Comparison of ENCODE assay signal across 12 cellular contexts in genomic region chr12:60501124-60501729, GRCh38.
A peak's percentile ranks its signal among the peaks of the same experiment; 100 is the strongest.
DNase-seq lines count a peak whose midpoint lies in the region; ATAC-seq, FAIRE-seq and TF ChIP-seq lines count a peak whose summit lies in the region.
"Had no signal": no experiment of that assay in that cellular context is flagged by ENCODE, and none has a peak within 500 bp of the region (broad histone marks: within the 10 kb centered on the region; RNA-seq: fewer than 3 reads in every experiment).

No MANE protein-coding gene starts in this region.

- H3K27me3 ChIP-seq in HCT116 (ENCODE audit: insufficient read depth, low read length) (no peaks in the 10 kb centered on the region), astrocyte (ENCODE audit: insufficient read depth, low read length) (no peaks in the 10 kb centered on the region), heart right ventricle (no peaks in the 10 kb centered on the region)

- DNase-seq in AG10803 (ENCODE audit: low read depth): peak; percentile 1
- no peak for DNase-seq in HCT116 (ENCODE audit: low read depth, low spot score)
- peak; percentile 70 for DNase-seq in astrocyte (ENCODE audit: low read depth)
- peak in 1 of 2 donors; percentile 25 for DNase-seq in heart right ventricle
- no peak for DNase-seq in KG1 (lab: John Stamatoyannopoulos, UW)
- no peak for DNase-seq in mesenteric fat pad (ENCODE audit: low spot score)
- DNase-seq: C1 segment of cervical spinal cord, kidney, NCI-H2081 treated with DMSO at 0.1 percent for 48 hours had no signal

- no peak overlapping the region for H3K27ac Mint-ChIP-seq in astrocyte (ENCODE audit: unreplicated experiment)

- CTCF ChIA-PET in HCT116 (lab: Charles Lee): interaction anchor here (0.6 to 1.5 kb wide), 4 partner anchors 14 to 927 kb away, joined by 3 to 6 read pairs (median 4); no protein-coding TSS in a partner anchor

- no peak overlapping the region for H3K4me2 ChIP-seq in HCT116 (ENCODE audit: low read length)
- no peak overlapping the region for H3K4me2 ChIP-seq in astrocyte (ENCODE audit: low read length)

- FAIRE-seq in astrocyte (lab: Jason Lieb, UNC): no peak
- FAIRE-seq: kidney, RCC 7860 had no signal

- BruUV-seq in HCT116 (replicated peaks; lab: Mats Ljungman, UMichigan): no TSS peak

- H3K36me3 ChIP-seq in HCT116 (ENCODE audit: control insufficient read depth in 1 of 2, insufficient read depth in 2 of 2, low read length in 2 of 2): no peaks in the 10 kb centered on the region
- no peaks in the 10 kb centered on the region for H3K36me3 ChIP-seq in astrocyte (ENCODE audit: insufficient read depth, low read length)
- no peaks in the 10 kb centered on the region for H3K36me3 ChIP-seq in heart right ventricle

- H3K9ac ChIP-seq in HCT116 (ENCODE audit: low read length) (no peak overlapping the region), astrocyte (ENCODE audit: low read length) (no peak overlapping the region)

- H3K4me3 Mint-ChIP-seq in astrocyte (ENCODE audit: unreplicated experiment): no peak overlapping the region

- H3K36me3 Mint-ChIP-seq in astrocyte (ENCODE audit: low read depth, unreplicated experiment): no peaks in the 10 kb centered on the region

- H3K4me1 ChIP-seq in HCT116 (ENCODE audit: control insufficient read depth in 1 of 2, insufficient read depth in 2 of 2, low read length in 2 of 2) (no peaks in the 10 kb centered on the region), astrocyte (ENCODE audit: insufficient read depth, low read length) (no peaks in the 10 kb centered on the region), heart right ventricle (peaks cover 0 to 9% (median 0%) of the 10 kb centered on the region in 9 donors)

- H3K9me3 Mint-ChIP-seq in astrocyte (ENCODE audit: unreplicated experiment): no peaks in the 10 kb centered on the region

- peak; percentile 53 for ATAC-seq in HCT116
- peak in 7 of 8 donors; percentile 73 to 91 (median 85) for ATAC-seq in heart right ventricle
- no peak for ATAC-seq in HG03439 (IDR thresholded peaks at IDR 0.05; ENCODE audit: unreplicated experiment)
- no peak for ATAC-seq in HG03139 (IDR thresholded peaks at IDR 0.05; ENCODE audit: unreplicated experiment)

- 0 out of 2 replicates have a peak, but pooled peaks have one; percentile 8 for TF ChIP-seq CTCF in AG10803 (conservative IDR thresholded peaks at IDR 0.05; ENCODE audit: low read length)
- peak; percentile 10 to 23 (median 20); a peak in 4 of 6 replicates for TF ChIP-seq CTCF in HCT116 (IDR thresholded peaks at IDR 0.05 in 2 of 3, conservative IDR thresholded peaks at IDR 0.05 in 1 of 3; ENCODE audit: borderline replicate concordance in 1 of 3, insufficient read depth in 1 of 3, low read depth in 2 of 3, low read length in 2 of 3)
- TF ChIP-seq CTCF in astrocyte (IDR thresholded peaks at IDR 0.05; ENCODE audit: insufficient read depth, low read depth, low read length): peak; percentile 8
- no peak for TF ChIP-seq CTCF in heart right ventricle (IDR thresholded peaks at IDR 0.05)

- H3K79me2 ChIP-seq in HCT116 (ENCODE audit: insufficient read depth, low read length): no peaks in the 10 kb centered on the region
- H3K79me2 ChIP-seq in astrocyte (ENCODE audit: insufficient read depth, low read length): no peaks in the 10 kb centered on the region

- TF ChIP-seq RAD21 in HCT116 (IDR thresholded peaks at IDR 0.05; ENCODE audit: low read depth): peak; percentile 49

- H3K9me2 ChIP-seq in HCT116 (ENCODE audit: insufficient read depth): no peaks in the 10 kb centered on the region

- H3K4me3 ChIP-seq in AG10803 (ENCODE audit: low read length): no peak overlapping the region
- H3K4me3 ChIP-seq in HCT116 (replicated peaks in 1 of 2; ENCODE audit: low read depth in 1 of 2, low read length in 2 of 2): no peak overlapping the region
- H3K4me3 ChIP-seq in astrocyte (ENCODE audit: insufficient read depth, low read depth, low read length): no peak overlapping the region
- H3K4me3 ChIP-seq in heart right ventricle: no peak overlapping the region

- H4K20me1 ChIP-seq in HCT116 (ENCODE audit: insufficient read depth): no peaks in the 10 kb centered on the region
- H4K20me1 ChIP-seq in astrocyte (ENCODE audit: insufficient read depth, low read length): no peaks in the 10 kb centered on the region

- 22 to 37% methylated on average over 2 of the region's 2 CpGs for WGBS in heart right ventricle, 2 donors

- H3K27ac ChIP-seq in HCT116 (ENCODE audit: low read depth, low read length) (no peak overlapping the region), astrocyte (ENCODE audit: low read depth, low read length) (no peak overlapping the region), heart right ventricle (no peak overlapping the region)

- no peak for TF ChIP-seq POLR2A in HCT116 (IDR thresholded peaks at IDR 0.05; ENCODE audit: borderline replicate concordance, extremely low read depth, insufficient read depth, insufficient read length)

- no peaks in the 10 kb centered on the region for H3K27me3 Mint-ChIP-seq in astrocyte (ENCODE audit: low read depth, unreplicated experiment)

- no peaks in the 10 kb centered on the region for H3K9me3 ChIP-seq in HCT116 (ENCODE audit: control insufficient read depth in 1 of 2, insufficient read depth in 1 of 2, low read depth in 1 of 2, low read length in 2 of 2)
- no peaks in the 10 kb centered on the region for H3K9me3 ChIP-seq in astrocyte (ENCODE audit: insufficient read depth, low read depth, low read length)
- peaks cover 0 to 9% (median 0%) of the 10 kb centered on the region in 11 donors for H3K9me3 ChIP-seq in heart right ventricle

- H2AFZ ChIP-seq in HCT116 (ENCODE audit: low read depth, low read length, poor library complexity, severe bottlenecking) (no peak overlapping the region), astrocyte (ENCODE audit: low read depth, low read length) (no peak overlapping the region)

- POLR2A ChIA-PET in HCT116 (lab: Charles Lee): no interaction called here

- H3K4me1 Mint-ChIP-seq in astrocyte (ENCODE audit: low read depth, unreplicated experiment): no peaks in the 10 kb centered on the region

- RAD21 ChIA-PET in HCT116 (lab: Charles Lee; ENCODE audit: low non-redundant PET in 1 of 2, low total read pairs in 2 of 2, uncharacterized antibody in 2 of 2, unreplicated experiment in 2 of 2): no interaction called here

- intact Hi-C loops in HCT116 (cut with micrococcal nuclease): loop anchor here (1.0 to 5.0 kb wide), 2 partner anchors 1036 to 1492 kb away; no protein-coding TSS in a partner anchor
- intact Hi-C loops in heart right ventricle (cut with DNase I): no loop called here

TF ChIP-seq in HCT116, 20 proteins besides CTCF, POLR2A, EP300 and RAD21 (continues in another document):
- TF ChIP-seq JUND (IDR thresholded peaks at IDR 0.05) (no peak), ZBTB33 (IDR thresholded peaks at IDR 0.05; ENCODE audit: extremely low read depth, insufficient replicate concordance, low read length) (no peak), REST (IDR thresholded peaks at IDR 0.05; ENCODE audit: low read depth) (no peak), EZH2phosphoT487 (IDR thresholded peaks at IDR 0.05; ENCODE audit: borderline replicate concordance) (no peak), ZNF274 (IDR thresholded peaks at IDR 0.05; ENCODE audit: low read depth, low read length) (no peak), FOSL1 (IDR thresholded peaks at IDR 0.05; ENCODE audit: low read depth) (no peak), SP1 (IDR thresholded peaks at IDR 0.05; ENCODE audit: low read depth) (no peak), TCF7L2 (IDR thresholded peaks at IDR 0.05; ENCODE audit: borderline replicate concordance, extremely low read depth, insufficient read depth, insufficient read length) (no peak), EGR1 (IDR thresholded peaks at IDR 0.05; ENCODE audit: low read depth) (no peak), CBX3 (IDR thresholded peaks at IDR 0.05; ENCODE audit: low read depth) (no peak), YY1 (IDR thresholded peaks at IDR 0.05; ENCODE audit: extremely low read depth, insufficient replicate concordance, low read depth, low read length) (no peak)

Comparison
In these comparisons a context has a peak if more than half of its experiments do, and no peak if none do; other contexts are left out.
1. DNase-seq: peak in AG10803 (single experiment) and astrocyte (single experiment); none in HCT116 (single experiment), KG1 (single experiment) and mesenteric fat pad (single experiment).
2. CTCF ChIP-seq: peak in AG10803 (single experiment), HCT116 (3 of 3) and astrocyte (single experiment); none in heart right ventricle (0 of 9).
3. ATAC-seq: peak in HCT116 (single experiment) and heart right ventricle (7 of 8); none in HG03439 (single experiment) and HG03139 (single experiment).